In genomic region chr17:62919388-62919787, GRCh38 we compare ENCODE assay signal across 1 cellular context.
TF ChIP-seq lines count a peak whose summit lies in the region.

No MANE protein-coding gene starts in this region.

TF ChIP-seq in K562, 482 proteins besides CTCF, POLR2A, EP300 and RAD21 (continued from another document and continues in another):
- TF ChIP-seq HMBOX1 (IDR thresholded peaks at IDR 0.05) = no peak
- no peak for TF ChIP-seq HDAC1 (IDR thresholded peaks at IDR 0.05)
- TF ChIP-seq TCFL5 (CRISPR knock-in tag; conservative IDR thresholded peaks at IDR 0.05) = no peak
- no peak for TF ChIP-seq DIDO1 (tag; IDR thresholded peaks at IDR 0.05; ENCODE audit: low read depth)
- no peak for TF ChIP-seq ZNF644 (tag; IDR thresholded peaks at IDR 0.05; ENCODE audit: low read depth)
- no peak for TF ChIP-seq SIN3A (IDR thresholded peaks at IDR 0.05; ENCODE audit: borderline replicate concordance in 2 of 2, control insufficient read depth in 1 of 2, low read depth in 2 of 2, low read length in 2 of 2)
- peak; percentile 32; the same call in 1 of the 2 replicates for TF ChIP-seq FOSL1 (tag; conservative IDR thresholded peaks at IDR 0.05)
- no peak for TF ChIP-seq CXXC5 (CRISPR knock-in tag; IDR thresholded peaks at IDR 0.05)
- TF ChIP-seq MLLT1 (IDR thresholded peaks at IDR 0.05) = peak in 1 of 2 experiments; percentile 84; a peak in 2 of 4 replicates
- TF ChIP-seq VEZF1 (CRISPR knock-in tag; IDR thresholded peaks at IDR 0.05) = no peak
- no peak for TF ChIP-seq LCOR (CRISPR knock-in tag; IDR thresholded peaks at IDR 0.05)
- no peak for TF ChIP-seq ZNF407 (IDR thresholded peaks at IDR 0.05; ENCODE audit: low read depth)
- no peak for TF ChIP-seq E2F6 (IDR thresholded peaks at IDR 0.05; ENCODE audit: borderline replicate concordance in 1 of 2, extremely low read depth in 1 of 2, insufficient read depth in 1 of 2, insufficient read length in 1 of 2, low read depth in 1 of 2, low read length in 1 of 2, poor library complexity in 1 of 2, severe bottlenecking in 1 of 2)
- no peak for TF ChIP-seq ZBTB2 (IDR thresholded peaks at IDR 0.05)
- 0 out of 2 replicates have a peak, but pooled peaks have one; percentile 10 for TF ChIP-seq FOXM1 (IDR thresholded peaks at IDR 0.05; ENCODE audit: low read depth)
- no peak for TF ChIP-seq FOXM1 (CRISPR knock-in tag; IDR thresholded peaks at IDR 0.05; ENCODE audit: low read depth)
- TF ChIP-seq SIX5 (IDR thresholded peaks at IDR 0.05; ENCODE audit: borderline replicate concordance in 1 of 2, insufficient read depth in 1 of 2, low read depth in 1 of 2, low read length in 2 of 2) = no peak
- no peak for TF ChIP-seq CCAR2 (IDR thresholded peaks at IDR 0.05; ENCODE audit: low read depth, low read length)
- TF ChIP-seq MEIS2 (IDR thresholded peaks at IDR 0.05; ENCODE audit: partially characterized antibody) = peak; percentile 67
- TF ChIP-seq DNMT1 (IDR thresholded peaks at IDR 0.05) = no peak
- TF ChIP-seq STAT5A (IDR thresholded peaks at IDR 0.05; ENCODE audit: borderline replicate concordance, low read length) = peak; percentile 33; the same call in 1 of the 2 replicates
- no peak for TF ChIP-seq ZNF41 (CRISPR knock-in tag; conservative IDR thresholded peaks at IDR 0.05)
- peak; percentile 77 for TF ChIP-seq TCF3 (CRISPR knock-in tag; IDR thresholded peaks at IDR 0.05)
- TF ChIP-seq OTX1 (CRISPR knock-in tag; IDR thresholded peaks at IDR 0.05) = no peak
- no peak for TF ChIP-seq U2AF1 (optimal IDR thresholded peaks at IDR 0.05; ENCODE audit: low read depth, low read length)
- peak; percentile 92 for TF ChIP-seq NFE2 (IDR thresholded peaks at IDR 0.05; ENCODE audit: low read depth)
- peak; percentile 79 for TF ChIP-seq ZNF316 (IDR thresholded peaks at IDR 0.05)
- TF ChIP-seq NCOR1 (IDR thresholded peaks at IDR 0.05) = peak; percentile 36; the same call in 1 of the 2 replicates
- TF ChIP-seq GATA2 (CRISPR knock-in tag; IDR thresholded peaks at IDR 0.05) = no peak
- no peak for TF ChIP-seq THAP12 (CRISPR knock-in tag; IDR thresholded peaks at IDR 0.05)
- no peak for TF ChIP-seq TOE1 (IDR thresholded peaks at IDR 0.05; ENCODE audit: borderline replicate concordance)
- TF ChIP-seq TOE1 (CRISPR knock-in tag; IDR thresholded peaks at IDR 0.05; ENCODE audit: borderline replicate concordance, low read depth) = no peak
- no peak for TF ChIP-seq TEAD2 (tag; IDR thresholded peaks at IDR 0.05)
- no peak for TF ChIP-seq PBX2 (CRISPR knock-in tag; IDR thresholded peaks at IDR 0.05; ENCODE audit: low read depth)
- TF ChIP-seq PBX2 (tag; conservative IDR thresholded peaks at IDR 0.05; ENCODE audit: low read depth) = no peak
- no peak for TF ChIP-seq RFX5 (IDR thresholded peaks at IDR 0.05; ENCODE audit: low read depth, low read length)
- no peak for TF ChIP-seq PTRF (tag; IDR thresholded peaks at IDR 0.05)
- peak; percentile 40; the same call in 1 of the 2 replicates for TF ChIP-seq MTA2 (IDR thresholded peaks at IDR 0.05; ENCODE audit: low read depth)
- TF ChIP-seq SMARCE1 (IDR thresholded peaks at IDR 0.05) = peak; percentile 37; the same call in 1 of the 2 replicates
- peak; percentile 69 for TF ChIP-seq CBFA2T2 (conservative IDR thresholded peaks at IDR 0.05)
- TF ChIP-seq SMAD1 (IDR thresholded peaks at IDR 0.05; ENCODE audit: low read depth, low read length, partially characterized antibody) = no peak
- TF ChIP-seq KDM5B (IDR thresholded peaks at IDR 0.05; ENCODE audit: insufficient replicate concordance, low read depth, low read length) = no peak
- no peak for TF ChIP-seq ZC3H11A (IDR thresholded peaks at IDR 0.05; ENCODE audit: low read depth, low read length)
- no peak for TF ChIP-seq SRSF9 (IDR thresholded peaks at IDR 0.05; ENCODE audit: borderline replicate concordance, low read depth, low read length)
- peak; percentile 82 for TF ChIP-seq MAFF (IDR thresholded peaks at IDR 0.05; ENCODE audit: low read length)
